ENCODE assay signal across 6 cellular contexts in the genomic region with DNA sequence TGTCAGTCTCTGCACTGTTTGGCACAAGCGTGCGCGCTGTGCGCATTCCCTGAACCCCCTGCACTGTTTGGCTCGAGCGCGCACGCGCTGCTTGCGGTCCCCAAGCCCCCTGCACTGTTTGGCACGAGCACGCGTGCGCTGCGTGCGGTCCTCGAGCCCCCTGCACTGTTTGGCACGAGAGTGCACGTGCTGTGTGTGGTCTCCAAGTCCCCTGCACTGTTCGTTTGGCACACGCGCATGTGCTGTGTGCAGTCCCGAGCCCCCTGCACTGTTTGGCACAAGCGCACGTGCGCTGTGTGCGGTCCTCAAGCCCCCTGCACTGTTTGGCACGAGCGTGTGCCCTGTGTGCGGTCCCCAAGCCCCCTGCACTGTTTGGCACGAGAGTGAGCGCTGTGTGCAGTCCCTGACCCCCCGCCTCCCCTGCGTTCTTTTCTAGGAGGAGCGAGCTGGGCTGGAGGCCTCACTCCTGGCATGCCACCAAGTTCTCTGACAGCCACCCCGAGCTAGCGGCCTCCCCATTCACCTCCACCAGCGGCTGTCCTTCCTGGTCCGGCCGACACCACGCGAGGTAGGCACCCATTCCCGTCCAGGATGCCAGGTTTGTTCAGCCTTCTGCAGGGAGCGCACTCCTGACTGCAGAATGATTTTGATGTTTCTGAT.
"Had no signal": no experiment of that assay in that cellular context is flagged by ENCODE, and none has a peak within 500 bp of the region (broad histone marks: within the 10 kb centered on the region; RNA-seq: fewer than 3 reads in every experiment).

No MANE protein-coding gene starts in this region.

- H2AFZ ChIP-seq: GM23248 had no signal

- H3K27ac Mint-ChIP-seq: H9, IgD-negative memory B cell had no signal

- H3K4me3 ChIP-seq: GM23248 had no signal

- DNase-seq: GM23248, GOT3, H9, HCEC 1CT, KBM-7 had no signal

- H3K9ac ChIP-seq: GM23248 had no signal

- H3K36me3 Mint-ChIP-seq: IgD-negative memory B cell had no signal

- H3K27ac ChIP-seq: GM23248 had no signal

- H3K4me3 Mint-ChIP-seq: H9, IgD-negative memory B cell had no signal

- H3K4me1 Mint-ChIP-seq: IgD-negative memory B cell had no signal
